12 cellular contexts compared by ENCODE assay signal in the genomic region with DNA sequence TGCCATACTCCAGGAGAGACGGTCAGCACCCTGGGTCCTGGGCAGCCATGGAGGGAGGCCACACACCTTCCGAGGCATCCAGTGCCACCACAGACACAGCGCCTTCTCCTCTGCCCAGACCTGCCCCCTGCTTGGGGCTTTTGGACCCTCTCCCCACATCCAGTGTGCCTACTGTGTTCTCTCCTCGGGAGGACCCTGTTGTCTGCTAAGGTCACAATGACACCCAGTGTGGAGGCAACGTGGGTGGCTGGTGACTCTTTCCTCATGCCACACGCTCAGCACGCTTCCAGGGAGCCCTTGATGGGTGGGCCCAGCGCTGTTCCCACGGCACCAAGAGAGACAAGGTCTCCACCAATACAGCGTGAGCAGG.
"Had no signal": no experiment of that assay in that cellular context is flagged by ENCODE, and none has a peak within 500 bp of the region (broad histone marks: within the 10 kb centered on the region; RNA-seq: fewer than 3 reads in every experiment).

No MANE protein-coding gene starts in this region.

- H3K27ac Mint-ChIP-seq: stimulated activated naive B cell treated with anti-CD40 and anti-IgM and Interleukin-4, amounts not matched to agents 10 μg/mL and 1 μg/mL and 100 μg/mL, for 72 hours; T-helper 2 cell treated with Interferon-gamma antibody and Interleukin-4, amounts not matched to agents 5 μg/mL and 100 μg/mL, for 36 hours had no signal

- H3K9me3 Mint-ChIP-seq: activated naive CD4-positive, alpha-beta T cell treated with anti-CD3 and anti-CD28 coated beads, Interleukin-2, amount 50 U/mL, for 72 hours; stimulated activated naive B cell treated with anti-CD40 and anti-IgM and Interleukin-4, amounts not matched to agents 10 μg/mL and 1 μg/mL and 100 μg/mL, for 72 hours; T-helper 2 cell treated with Interferon-gamma antibody and Interleukin-4, amounts not matched to agents 5 μg/mL and 100 μg/mL, for 36 hours had no signal

- ATAC-seq: activated CD4-positive, CD25-positive, alpha-beta regulatory T cell treated with anti-CD3 and anti-CD28 coated beads, Interleukin-2, amount 50 U/mL, for 24 hours; activated naive CD4-positive, alpha-beta T cell treated with anti-CD3 and anti-CD28 coated beads, Interleukin-2, amount 50 U/mL, for 72 hours; left lung; stimulated activated naive B cell treated with anti-CD40 and anti-IgM and Interleukin-4, amounts not matched to agents 10 μg/mL and 1 μg/mL and 100 μg/mL, for 72 hours had no signal

- DNase-seq: activated CD4-positive, alpha-beta T cell treated with anti-CD3 and anti-CD28 coated beads, Interleukin-2, amount 50 U/mL, for 4 hours; activated T-cell treated with anti-CD3 and anti-CD28 coated beads, Interleukin-2, amount 50 U/mL, for 1 hour; effector CD4-positive, alpha-beta T cell; foreskin melanocyte; heart right ventricle; left lung; stimulated activated naive B cell treated with anti-CD40 and anti-IgM and Interleukin-4, amounts not matched to agents 10 μg/mL and 1 μg/mL and 100 μg/mL, for 72 hours; upper lobe of left lung had no signal

- H3K27ac ChIP-seq: left lung, parathyroid adenoma, upper lobe of left lung had no signal

- H3K27me3 Mint-ChIP-seq: stimulated activated naive B cell treated with anti-CD40 and anti-IgM and Interleukin-4, amounts not matched to agents 10 μg/mL and 1 μg/mL and 100 μg/mL, for 72 hours had no signal

- H3K36me3 Mint-ChIP-seq: activated naive CD4-positive, alpha-beta T cell treated with anti-CD3 and anti-CD28 coated beads, Interleukin-2, amount 50 U/mL, for 72 hours had no signal

- H3K4me3 ChIP-seq: heart right ventricle, left lung, upper lobe of left lung had no signal

- H3K4me3 Mint-ChIP-seq: stimulated activated naive B cell treated with anti-CD40 and anti-IgM and Interleukin-4, amounts not matched to agents 10 μg/mL and 1 μg/mL and 100 μg/mL, for 72 hours; T-helper 2 cell treated with Interferon-gamma antibody and Interleukin-4, amounts not matched to agents 5 μg/mL and 100 μg/mL, for 36 hours had no signal

- H3K9me3 ChIP-seq: left lung, upper lobe of left lung had no signal

- H3K27me3 ChIP-seq: upper lobe of left lung had no signal

- H3K4me1 ChIP-seq: left lung, parathyroid adenoma, upper lobe of left lung had no signal

- H3K36me3 ChIP-seq: heart right ventricle, left lung, upper lobe of left lung had no signal
